12 cellular contexts compared by ENCODE assay signal in the genomic region with DNA sequence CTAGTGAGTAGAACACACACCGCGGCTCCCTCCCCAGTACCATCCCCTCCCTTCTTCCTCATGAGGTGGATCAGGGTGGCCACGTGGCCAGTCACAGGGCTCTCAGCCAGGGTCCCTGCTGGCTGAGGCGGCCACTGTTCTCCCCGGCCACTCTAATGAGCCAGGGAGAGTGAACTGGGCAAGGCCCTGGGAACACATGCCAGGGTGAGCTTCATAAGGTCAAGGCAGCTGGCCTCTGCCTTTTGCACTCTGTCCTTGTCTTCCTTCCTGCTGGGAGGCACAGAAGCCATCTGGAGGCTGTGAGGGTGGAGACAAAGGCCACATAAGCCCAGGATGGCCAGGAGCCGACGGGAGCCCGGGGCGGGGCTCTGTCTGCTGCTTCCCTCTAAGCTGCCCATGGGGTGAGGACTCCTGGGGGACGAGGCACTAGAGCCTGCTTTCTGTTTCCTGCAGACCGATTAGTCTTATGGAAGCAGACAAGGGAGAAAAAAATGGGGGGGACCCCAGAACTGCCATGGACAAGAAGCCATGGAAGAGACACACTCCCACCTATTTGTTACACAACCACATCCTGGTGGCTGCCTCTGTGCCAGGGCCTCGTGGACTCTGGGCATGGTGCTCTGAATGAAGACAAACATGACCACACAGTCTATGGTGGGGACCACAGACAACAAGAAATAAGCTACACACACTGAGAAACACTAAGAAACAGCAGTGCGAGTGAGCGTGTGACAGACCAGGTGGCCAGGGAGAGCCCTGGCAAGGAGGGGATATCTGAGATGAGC. TPM values are rescaled to one million over a fixed set of nuclear protein-coding genes. Genes with fewer than 3 reads are reported as not detected.
DNase-seq lines count a peak whose midpoint lies in the region; ATAC-seq and TF ChIP-seq lines count a peak whose summit lies in the region.
"Not testable (repeated sequence)": the region's sequence is repeated elsewhere in the genome, so short reads cannot be mapped to it uniquely, and the experiment has no call there.
"Had no signal": no experiment of that assay in that cellular context is flagged by ENCODE, and none has a peak within 500 bp of the region (broad histone marks: within the 10 kb centered on the region; RNA-seq: fewer than 3 reads in every experiment).

No MANE protein-coding gene starts in this region.

- H3K4me3 ChIP-seq in right cardiac atrium (ENCODE audit: low read length); right lobe of liver; transverse colon: not testable (repeated sequence)

- H3K4me1 ChIP-seq in right cardiac atrium (ENCODE audit: control insufficient read depth, insufficient read depth, low read length); right lobe of liver; transverse colon: not testable (repeated sequence)

- H3K27me3 ChIP-seq in right cardiac atrium (ENCODE audit: control insufficient read depth, insufficient read depth); right lobe of liver; transverse colon: not testable (repeated sequence)

- not testable (repeated sequence) for H3K27me3 Mint-ChIP-seq in dendritic cell treated with granulocyte-macrophage colony-stimulating factor and Interleukin-4, amounts not matched to agents 40 ng/mL and 50 ng/mL, for 4 days

- not testable (repeated sequence) for H3K36me3 Mint-ChIP-seq in activated naive CD4-positive, alpha-beta T cell treated with anti-CD3 and anti-CD28 coated beads, Interleukin-2, amount 50 U/mL, for 72 hours
- peaks cover 73% of the 10 kb centered on the region for H3K36me3 Mint-ChIP-seq in dendritic cell treated with granulocyte-macrophage colony-stimulating factor and Interleukin-4, amounts not matched to agents 40 ng/mL and 50 ng/mL, for 4 days (ENCODE audit: low read depth)

- WGBS in right cardiac atrium: 62% methylated on average over 11 of the region's 14 CpGs
- 41% methylated on average over 7 of the region's 14 CpGs for WGBS in right lobe of liver (ENCODE audit: insufficient coverage, low coverage, low lambda C conversion rate, missing lambda C conversion rate)
- WGBS in transverse colon (ENCODE audit: low coverage in 1 of 2), 2 donors: 80 to 100% methylated on average over 2 to 10 of the region's 14 CpGs

- H3K4me3 Mint-ChIP-seq in dendritic cell treated with granulocyte-macrophage colony-stimulating factor and Interleukin-4, amounts not matched to agents 40 ng/mL and 50 ng/mL, for 4 days: not testable (repeated sequence)

- peaks cover 33% of the 10 kb centered on the region for H3K4me1 Mint-ChIP-seq in dendritic cell treated with granulocyte-macrophage colony-stimulating factor and Interleukin-4, amounts not matched to agents 40 ng/mL and 50 ng/mL, for 4 days (ENCODE audit: low read depth)

- not testable (repeated sequence) for H3K27ac ChIP-seq in right cardiac atrium (ENCODE audit: low read length); transverse colon
- peak overlapping the region in 1 of 3 donors; percentile 33 for H3K27ac ChIP-seq in right lobe of liver

- not testable (repeated sequence) for H3K9me3 Mint-ChIP-seq in activated naive CD4-positive, alpha-beta T cell treated with anti-CD3 and anti-CD28 coated beads, Interleukin-2, amount 50 U/mL, for 72 hours; dendritic cell treated with granulocyte-macrophage colony-stimulating factor and Interleukin-4, amounts not matched to agents 40 ng/mL and 50 ng/mL, for 4 days

- H3K27ac Mint-ChIP-seq in activated naive CD4-positive, alpha-beta T cell treated with anti-CD3 and anti-CD28 coated beads, Interleukin-2, amount 50 U/mL, for 72 hours: peak overlapping the region; percentile 13 to 42
- H3K27ac Mint-ChIP-seq in dendritic cell treated with granulocyte-macrophage colony-stimulating factor and Interleukin-4, amounts not matched to agents 40 ng/mL and 50 ng/mL, for 4 days: peak overlapping the region; percentile 20

- not testable (repeated sequence) for TF ChIP-seq POLR2A in right lobe of liver (IDR thresholded peaks at IDR 0.05); transverse colon (IDR thresholded peaks at IDR 0.05)

- DNase-seq in NCI-H82 (lab: John Stamatoyannopoulos, UW): peak; percentile 14
- not testable (repeated sequence) for DNase-seq in activated naive CD4-positive, alpha-beta T cell treated with anti-CD3 and anti-CD28 coated beads, Interleukin-2, amount 50 U/mL, for 72 hours (ENCODE audit: low spot score in 2 of 2); Right ventricle myocardium superior; right cardiac atrium
- peak in 2 of 3 donors; percentile 72 to 74 for DNase-seq in right lobe of liver
- DNase-seq in retina: peak; percentile 15
- DNase-seq in transverse colon: peak; percentile 15

- intact Hi-C loops in dendritic cell treated with granulocyte-macrophage colony-stimulating factor and Interleukin-4, amounts not matched to agents 40 ng/mL and 50 ng/mL, for 4 days (cut with micrococcal nuclease); Right ventricle myocardium superior (cut with DNase I); right cardiac atrium (cut with DNase I); right lobe of liver (cut with DNase I); transverse colon (cut with DNase I; ENCODE audit: low total_unique reads): not testable (repeated sequence)

- not testable (repeated sequence) for TF ChIP-seq CTCF in right lobe of liver (IDR thresholded peaks at IDR 0.05); transverse colon (IDR thresholded peaks at IDR 0.05)

- H3K9me3 ChIP-seq in right cardiac atrium (ENCODE audit: control insufficient read depth, low read length); right lobe of liver; transverse colon: not testable (repeated sequence)

- in situ Hi-C loops in transverse colon (cut with MboI; ENCODE audit: low pct_ligation_motif_present in 1 of 4, low pct_unique_long_range_greater_than_20kb in 1 of 4, low sequenced_read_pairs in 3 of 4): loop anchor here in 1 of 4 donors (25.0 kb wide), 1 partner anchor 323 kb away; no protein-coding TSS in a partner anchor

- not testable (repeated sequence) for H3K36me3 ChIP-seq in right lobe of liver
- H3K36me3 ChIP-seq in transverse colon: peaks cover 0 to 10% (median 3%) of the 10 kb centered on the region in 4 donors

- TF ChIP-seq EP300 in transverse colon (IDR thresholded peaks at IDR 0.05; ENCODE audit: low read depth): not testable (repeated sequence)

- not testable (repeated sequence) for ATAC-seq in activated naive CD4-positive, alpha-beta T cell treated with anti-CD3 and anti-CD28 coated beads, Interleukin-2, amount 50 U/mL, for 72 hours
- ATAC-seq in Right ventricle myocardium superior (ENCODE audit: poor library complexity) (peak; percentile 55), right cardiac atrium (peak; percentile 54 to 69), right lobe of liver (peak; percentile 83 to 90 (median 88))

RNA-seq across cellular contexts. Expression of gene SERPIND1, which starts 38.3 kb away (rescaled TPM):
- not detected for total RNA-seq in activated naive CD4-positive, alpha-beta T cell treated with anti-CD3 and anti-CD28 coated beads, Interleukin-2, amount 50 U/mL, for 72 hours
- total RNA-seq in Right ventricle myocardium superior (0.08 TPM), right cardiac atrium (under 1 TPM; 0.20 to 0.76 (median 0.56) TPM), right lobe of liver (100 to 1,000 TPM in 4 of 6 experiments, 10 to 100 TPM in 2; 49.7 to 615 (median 331) TPM), transverse colon (not detected)
- 1.4 TPM for polyA plus RNA-seq in right cardiac atrium
- total RNA-seq: A172; Calu3; CD4-positive, alpha-beta T cell; H4 had no signal

Comparison
In these comparisons a context has a peak if more than half of its experiments do, and no peak if none do; other contexts are left out.
1. RNA of gene SERPIND1, which starts 38.3 kb away (total RNA-seq): 49.7 to 615 TPM in right lobe of liver; 0.20 to 0.76 TPM in right cardiac atrium, 0.08 TPM in Right ventricle myocardium superior (single experiment), not detected in activated naive CD4-positive, alpha-beta T cell treated with anti-CD3 and anti-CD28 coated beads, Interleukin-2, amount 50 U/mL, for 72 hours and not detected in transverse colon; every median in the first group is over 10 times any median in the second.